ENCODE assay signal across 7 cellular contexts in genomic region chr4:25860586-25861421, GRCh38. TPM values are rescaled to one million over a fixed set of nuclear protein-coding genes. Genes with fewer than 3 reads are reported as not detected.
DNase-seq lines count a peak whose midpoint lies in the region; ATAC-seq and TF ChIP-seq lines count a peak whose summit lies in the region.

No MANE protein-coding gene starts in this region.

- H3K4me3 Mint-ChIP-seq in chondrocyte (ENCODE audit: unreplicated experiment), result peak overlapping the region; percentile 98

- ATAC-seq in GM21723 (IDR thresholded peaks at IDR 0.05; ENCODE audit: unreplicated experiment), result peak; percentile 39
- ATAC-seq in psoas muscle, result peak in 3 of 4 donors; percentile 11 to 42 (median 35)
- no peak for ATAC-seq in GM18867 (IDR thresholded peaks at IDR 0.05; ENCODE audit: unreplicated experiment)
- ATAC-seq in HG02678 (IDR thresholded peaks at IDR 0.05; ENCODE audit: unreplicated experiment), result no peak

- H3K4me1 Mint-ChIP-seq in chondrocyte (ENCODE audit: low read depth), result peaks cover 21% of the 10 kb centered on the region

- H3K27me3 ChIP-seq in psoas muscle (ENCODE audit: insufficient read depth in 3 of 3, low read length in 2 of 3), result peaks cover 0 to 25% (median 0%) of the 10 kb centered on the region in 3 donors

- intact Hi-C loops in psoas muscle (cut with DNase I), result no loop called here

- TF ChIP-seq CTCF in chondrocyte (IDR thresholded peaks at IDR 0.05) (no peak), psoas muscle (IDR thresholded peaks at IDR 0.05) (no peak)

- WGBS in psoas muscle, 3 donors, result 76 to 81% (median 78%) methylated on average over 8 of the region's 8 CpGs

- peaks cover 2% of the 10 kb centered on the region for H3K36me3 Mint-ChIP-seq in chondrocyte (ENCODE audit: low read depth)

- H3K27ac ChIP-seq in psoas muscle, result peak overlapping the region; percentile 53

- peaks cover 13% of the 10 kb centered on the region for H3K4me1 ChIP-seq in psoas muscle

- H3K36me3 ChIP-seq in psoas muscle (ENCODE audit: insufficient read depth in 1 of 2, low read depth in 1 of 2), result no peaks in the 10 kb centered on the region

- H3K9me3 Mint-ChIP-seq in chondrocyte (ENCODE audit: low read depth), result no peaks in the 10 kb centered on the region

- peak overlapping the region; percentile 77 for H3K4me3 ChIP-seq in psoas muscle

- H3K27ac Mint-ChIP-seq in chondrocyte (ENCODE audit: unreplicated experiment), result peak overlapping the region; percentile 94

- no peaks in the 10 kb centered on the region for H3K27me3 Mint-ChIP-seq in chondrocyte (ENCODE audit: low read depth)

- DNase-seq in NOMO-1 treated with DMSO at 0.1 percent for 48 hours (lab: John Stamatoyannopoulos, UW; ENCODE audit: unreplicated experiment) (peak; percentile 96), chondrocyte (ENCODE audit: low spot score) (no peak), psoas muscle (no peak), OCI-M2 (lab: John Stamatoyannopoulos, UW; ENCODE audit: unreplicated experiment) (no peak)

- H3K9me3 ChIP-seq in psoas muscle, result no peaks in the 10 kb centered on the region

RNA-seq across cellular contexts. Expression of gene SEL1L3, which starts 2.0 kb away (rescaled TPM):
- 30.3 to 33.5 TPM (median 31.1 TPM) in 3 replicates for total RNA-seq in chondrocyte
- 1 to 10 TPM; 1.4 to 4.3 (median 3.0) TPM for total RNA-seq in psoas muscle
- 1 to 10 TPM; 1.0 to 1.6 (median 1.3) TPM for polyA plus RNA-seq in psoas muscle

RNA-seq across cellular contexts. Expression of gene SMIM20, which starts 53.2 kb away (rescaled TPM):
- total RNA-seq in chondrocyte (18.4 to 23.1 TPM (median 19.7 TPM) in 3 replicates), psoas muscle (10 to 100 TPM; 30.9 to 47.6 (median 38.8) TPM)
- polyA plus RNA-seq in psoas muscle, result 100 to 1,000 TPM in 1 of 3 donors, 10 to 100 TPM in 2; 51.6 to 100 (median 59.0) TPM

Comparison
In these comparisons a context has a peak if more than half of its experiments do, and no peak if none do; other contexts are left out.
1. ATAC-seq: peak in GM21723 (single experiment) and psoas muscle (3 of 4); none in GM18867 (single experiment) and HG02678 (single experiment).